Comparison of ENCODE assay signal across 9 cellular contexts in the genomic region with DNA sequence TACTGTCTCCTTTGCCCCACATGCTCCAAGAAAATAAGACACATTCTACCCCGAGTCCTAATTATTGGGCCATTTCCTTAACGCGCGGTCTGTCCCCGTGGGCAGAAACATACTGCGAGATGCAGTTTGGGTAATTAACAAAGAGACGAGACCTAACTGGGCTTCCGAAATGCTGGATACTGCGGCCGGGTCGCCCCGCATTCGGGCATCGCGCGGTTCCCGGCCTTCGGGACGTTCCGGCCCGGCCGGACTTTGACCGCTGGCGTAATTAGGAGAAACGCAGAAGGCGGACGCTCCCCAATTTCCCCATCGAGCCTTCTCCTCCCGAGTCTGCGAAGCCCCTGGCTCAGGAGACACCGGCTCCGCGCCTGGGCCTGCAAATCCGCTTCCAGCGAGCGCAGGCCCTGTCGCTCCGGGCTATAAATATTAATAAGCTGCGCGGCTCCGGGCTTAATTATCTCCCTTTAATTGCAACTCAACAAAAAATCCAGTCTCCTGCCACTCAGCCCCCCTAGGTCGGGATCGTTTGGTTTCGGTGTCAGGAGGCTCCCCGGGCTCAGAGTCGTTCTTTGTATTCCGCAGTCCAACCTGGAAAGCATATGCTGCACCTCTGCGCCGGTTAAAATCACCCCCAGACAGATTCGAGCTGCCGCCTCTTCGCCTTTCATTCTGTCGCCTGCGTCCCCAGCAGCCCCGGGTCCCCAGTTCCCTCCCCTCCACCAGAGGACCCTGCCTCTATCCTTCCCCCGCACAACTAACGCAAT.
A peak's percentile ranks its signal among the peaks of the same experiment; 100 is the strongest.
DNase-seq lines count a peak whose midpoint lies in the region; ATAC-seq and TF ChIP-seq lines count a peak whose summit lies in the region.
"Had no signal": no experiment of that assay in that cellular context is flagged by ENCODE, and none has a peak within 500 bp of the region (broad histone marks: within the 10 kb centered on the region; RNA-seq: fewer than 3 reads in every experiment).

No MANE protein-coding gene starts in this region.

- no peaks in the 10 kb centered on the region for H3K36me3 Mint-ChIP-seq in activated CD8-positive, alpha-beta T cell treated with anti-CD3 and anti-CD28 coated beads, Interleukin-2, amount 10 ng/mL, durations not matched to agents 7 days and 5 days (ENCODE audit: low read depth)

- peaks cover 20% of the 10 kb centered on the region for H3K4me1 Mint-ChIP-seq in activated CD8-positive, alpha-beta T cell treated with anti-CD3 and anti-CD28 coated beads, Interleukin-2, amount 10 ng/mL, durations not matched to agents 7 days and 5 days (ENCODE audit: low read depth)

- H3K27ac Mint-ChIP-seq in activated CD8-positive, alpha-beta T cell treated with anti-CD3 and anti-CD28 coated beads, Interleukin-2, amount 10 ng/mL, durations not matched to agents 7 days and 5 days, result no peak overlapping the region

- in situ Hi-C loops in gastrocnemius medialis (cut with MboI; ENCODE audit: low sequenced_read_pairs in 4 of 4), result no loop called here

- H3K4me1 ChIP-seq in iPS-15b (ENCODE audit: control insufficient read depth, insufficient read depth, low read length) (no peaks in the 10 kb centered on the region), gastrocnemius medialis (peaks cover 5 to 8% of the 10 kb centered on the region in 2 donors)

- TF ChIP-seq CTCF in GM12875 (IDR thresholded peaks at IDR 0.05; ENCODE audit: borderline replicate concordance, insufficient read depth, low read depth, low read length), result no peak
- TF ChIP-seq CTCF in gastrocnemius medialis (IDR thresholded peaks at IDR 0.05 in 4 of 5, conservative IDR thresholded peaks at IDR 0.05 in 1 of 5), result no peak

- CTCF ChIA-PET in activated CD8-positive, alpha-beta T cell treated with anti-CD3 and anti-CD28 coated beads, Interleukin-2, amount 10 ng/mL, durations not matched to agents 7 days and 5 days (lab: Charles Lee), result interaction anchor here (0.6 to 1.3 kb wide), 2 partner anchors 22 to 40 kb away, joined by 3 read pairs; no protein-coding TSS in a partner anchor

- ATAC-seq in activated CD8-positive, alpha-beta T cell treated with anti-CD3 and anti-CD28 coated beads, Interleukin-2, amount 10 ng/mL, durations not matched to agents 7 days and 5 days, result no peak
- ATAC-seq in gastrocnemius medialis (no peak), GM19467 (IDR thresholded peaks at IDR 0.05; ENCODE audit: unreplicated experiment) (no peak), HG02981 (IDR thresholded peaks at IDR 0.05; ENCODE audit: unreplicated experiment) (no peak)

- H3K4me3 ChIP-seq in GM12875 (ENCODE audit: low read depth, low read length) (peak overlapping the region; percentile 59), iPS-15b (ENCODE audit: low read depth, low read length) (peak overlapping the region; percentile 46), gastrocnemius medialis (peak overlapping the region; percentile 44 to 55 (median 50))

- H3K36me3 ChIP-seq in iPS-15b (ENCODE audit: control insufficient read depth, insufficient read depth, low read length) (no peaks in the 10 kb centered on the region), gastrocnemius medialis (no peaks in the 10 kb centered on the region)

- peaks cover 64% of the 10 kb centered on the region for H3K27me3 Mint-ChIP-seq in activated CD8-positive, alpha-beta T cell treated with anti-CD3 and anti-CD28 coated beads, Interleukin-2, amount 10 ng/mL, durations not matched to agents 7 days and 5 days (ENCODE audit: low read depth)

- no peak overlapping the region for H3K27ac ChIP-seq in gastrocnemius medialis

- H3K9ac ChIP-seq in iPS-15b (ENCODE audit: low read depth, low read length), result no peak overlapping the region

- TF ChIP-seq POLR2A in gastrocnemius medialis (IDR thresholded peaks at IDR 0.05), result no peak

- H3K9me3 ChIP-seq in iPS-15b (ENCODE audit: control insufficient read depth, insufficient read depth, low read length) (no peaks in the 10 kb centered on the region), gastrocnemius medialis (no peaks in the 10 kb centered on the region)

- H3K27me3 ChIP-seq in iPS-15b (ENCODE audit: control insufficient read depth, insufficient read depth, low read length) (peaks cover 98% of the 10 kb centered on the region), gastrocnemius medialis (peaks cover 39 to 43% (median 40%) of the 10 kb centered on the region in 3 donors)

- POLR2A ChIA-PET in activated CD8-positive, alpha-beta T cell treated with anti-CD3 and anti-CD28 coated beads, Interleukin-2, amount 10 ng/mL, durations not matched to agents 7 days and 5 days (lab: Charles Lee), result no interaction called here

- no peak for DNase-seq in activated CD8-positive, alpha-beta T cell treated with anti-CD3 and anti-CD28 coated beads, Interleukin-2, amount 10 ng/mL, durations not matched to agents 7 days and 5 days
- no peak for DNase-seq in gastrocnemius medialis
- DNase-seq in NCI-H187 treated with DMSO at 0.1 percent for 48 hours (lab: John Stamatoyannopoulos, UW), result no peak
- no peak for DNase-seq in NCI-H345 (lab: John Stamatoyannopoulos, UW)
- DNase-seq: NCI-H187 had no signal

- intact Hi-C loops in gastrocnemius medialis (cut with DNase I; ENCODE audit: low total_unique reads), result no loop called here

- H3K9me3 Mint-ChIP-seq in activated CD8-positive, alpha-beta T cell treated with anti-CD3 and anti-CD28 coated beads, Interleukin-2, amount 10 ng/mL, durations not matched to agents 7 days and 5 days (ENCODE audit: insufficient read depth), result no peaks in the 10 kb centered on the region

- H3K4me3 Mint-ChIP-seq in activated CD8-positive, alpha-beta T cell treated with anti-CD3 and anti-CD28 coated beads, Interleukin-2, amount 10 ng/mL, durations not matched to agents 7 days and 5 days, result peak overlapping the region; percentile 60
